ENCODE assay signal across 8 cellular contexts in genomic region chr4:77819836-77820679, GRCh38. TPM values are rescaled to one million over a fixed set of nuclear protein-coding genes. Genes with fewer than 3 reads are reported as not detected.
DNase-seq lines count a peak whose midpoint lies in the region; TF ChIP-seq lines count a peak whose summit lies in the region.

No MANE protein-coding gene starts in this region.

- TF ChIP-seq CTCF in LNCaP clone FGC (IDR thresholded peaks at IDR 0.05; ENCODE audit: control insufficient read depth, extremely low read depth, insufficient read depth) (no peak), fibroblast of villous mesenchyme (IDR thresholded peaks at IDR 0.05; ENCODE audit: insufficient read depth, low read depth, low read length) (no peak)

- H3K27me3 ChIP-seq in neuron (ENCODE audit: insufficient read depth, low read length) = no peaks in the 10 kb centered on the region
- no peaks in the 10 kb centered on the region for H3K27me3 ChIP-seq in subcutaneous abdominal adipose tissue (ENCODE audit: control insufficient read depth in 5 of 5, insufficient read depth in 4 of 5, low read length in 5 of 5)

- H3K4me3 ChIP-seq in LNCaP clone FGC (ENCODE audit: low read depth, low read length) (peak overlapping the region; percentile 93), fibroblast of villous mesenchyme (ENCODE audit: low read depth, low read length) (peak overlapping the region; percentile 85), neuron (ENCODE audit: low read length) (peak overlapping the region; percentile 95), subcutaneous abdominal adipose tissue (ENCODE audit: low read depth in 1 of 5, low read length in 5 of 5) (peak overlapping the region; percentile 80 to 94 (median 92))

- peak overlapping the region; percentile 79 to 95 (median 91) for H3K9ac ChIP-seq in subcutaneous abdominal adipose tissue (ENCODE audit: low read length in 5 of 5)

- DNase-seq in G401 (ENCODE audit: low spot score) (peak; percentile 94), H4 (ENCODE audit: low spot score) (peak; percentile 61), LNCaP clone FGC (ENCODE audit: low read depth) (peak; percentile 47), SHP77 (lab: John Stamatoyannopoulos, UW) (peak; percentile 82 to 87), activated gamma-delta T cell (lab: John Stamatoyannopoulos, UW) (peak; percentile 91), fibroblast of villous mesenchyme (ENCODE audit: low read depth) (peak; percentile 82)

- in situ Hi-C loops in G401 (cut with HindIII; ENCODE audit: low sequenced_read_pairs) = no loop called here

- peak overlapping the region; percentile 95 for H2AFZ ChIP-seq in neuron (ENCODE audit: low read depth, low read length)

- H3K36me3 ChIP-seq in neuron (ENCODE audit: insufficient read depth, low read length) (no peaks in the 10 kb centered on the region), subcutaneous abdominal adipose tissue (ENCODE audit: control insufficient read depth in 5 of 5, insufficient read depth in 5 of 5, low read length in 5 of 5) (no peaks in the 10 kb centered on the region)

- H3K4me1 ChIP-seq in neuron (ENCODE audit: insufficient read depth, low read length) (peaks cover 13% of the 10 kb centered on the region), subcutaneous abdominal adipose tissue (ENCODE audit: control insufficient read depth in 5 of 5, insufficient read depth in 5 of 5, low read length in 5 of 5) (peaks cover 7 to 28% (median 21%) of the 10 kb centered on the region in 5 donors)

- H3K9me3 ChIP-seq in neuron (ENCODE audit: low read length) (no peaks in the 10 kb centered on the region), subcutaneous abdominal adipose tissue (ENCODE audit: control insufficient read depth in 5 of 5, low read length in 5 of 5) (no peaks in the 10 kb centered on the region)

- H3K27ac ChIP-seq in subcutaneous abdominal adipose tissue (ENCODE audit: low read depth, low read length) = peak overlapping the region; percentile 91

RNA-seq across cellular contexts. Expression of gene CNOT6L, which starts 0.9 kb away (rescaled TPM):
- 2.9 and 4.9 TPM in 2 replicates for total RNA-seq in G401 (2014; rRNA removed; shearing (Covaris generic))
- total RNA-seq in H4 (2014; rRNA removed; shearing (Covaris generic)) = 4.3 and 5.6 TPM in 2 replicates
- total RNA-seq in fibroblast of villous mesenchyme = 13.5 and 14.2 TPM in 2 replicates

RNA-seq across cellular contexts. Expression of gene MRPL1, which starts 42.6 kb away (rescaled TPM):
- total RNA-seq in G401 (2014; rRNA removed; shearing (Covaris generic)) = 42.8 and 51.7 TPM in 2 replicates
- 33.2 and 38.5 TPM in 2 replicates for total RNA-seq in H4 (2014; rRNA removed; shearing (Covaris generic))
- total RNA-seq in fibroblast of villous mesenchyme = 26.7 and 42.3 TPM in 2 replicates

Comparison
In these comparisons a context has a peak if more than half of its experiments do, and no peak if none do; other contexts are left out.
1. Peak in every context shown above with its lines: DNase-seq, H3K4me3 ChIP-seq and H3K27ac ChIP-seq.